ENCODE assay signal across 10 cellular contexts in genomic region chr1:8004113-8004802, GRCh38. TPM values are rescaled to one million over a fixed set of nuclear protein-coding genes. Genes with fewer than 3 reads are reported as not detected.
A peak's percentile ranks its signal among the peaks of the same experiment; 100 is the strongest.
DNase-seq lines count a peak whose midpoint lies in the region; ATAC-seq and TF ChIP-seq lines count a peak whose summit lies in the region.
"Had no signal": no experiment of that assay in that cellular context is flagged by ENCODE, and none has a peak within 500 bp of the region (broad histone marks: within the 10 kb centered on the region; RNA-seq: fewer than 3 reads in every experiment).

No MANE protein-coding gene starts in this region.

- H3K4me1 ChIP-seq in lung (ENCODE audit: control insufficient read depth in 2 of 2, insufficient read depth in 2 of 2, low read length in 2 of 2) (peaks cover 0 to 15% of the 10 kb centered on the region in 2 donors), tibial artery (peaks cover 0 to 34% (median 25%) of the 10 kb centered on the region in 4 donors)

- WGBS in lung, 2 donors = 66 to 80% methylated on average over 18 of the region's 18 CpGs

- no peaks in the 10 kb centered on the region for H3K36me3 Mint-ChIP-seq in dendritic cell treated with granulocyte-macrophage colony-stimulating factor and Interleukin-4, amounts not matched to agents 40 ng/mL and 50 ng/mL, for 4 days (ENCODE audit: low read depth)
- H3K36me3 Mint-ChIP-seq in T-helper 2 cell treated with Interferon-gamma antibody and Interleukin-4, amounts not matched to agents 5 μg/mL and 100 μg/mL, for 36 hours (ENCODE audit: low read depth) = no peaks in the 10 kb centered on the region
- H3K36me3 Mint-ChIP-seq in activated CD4-positive, alpha-beta T cell treated with anti-CD3 and anti-CD28 coated beads for 36 hours (ENCODE audit: low read depth) = peaks cover 12% of the 10 kb centered on the region

- TF ChIP-seq CTCF in lung (IDR thresholded peaks at IDR 0.05; ENCODE audit: control extremely low read depth, extremely low read depth) = no peak
- TF ChIP-seq CTCF in tibial artery (IDR thresholded peaks at IDR 0.05) = no peak

- H3K27me3 Mint-ChIP-seq in dendritic cell treated with granulocyte-macrophage colony-stimulating factor and Interleukin-4, amounts not matched to agents 40 ng/mL and 50 ng/mL, for 4 days = no peaks in the 10 kb centered on the region
- H3K27me3 Mint-ChIP-seq in T-helper 2 cell treated with Interferon-gamma antibody and Interleukin-4, amounts not matched to agents 5 μg/mL and 100 μg/mL, for 36 hours (ENCODE audit: low read depth) = no peaks in the 10 kb centered on the region
- H3K27me3 Mint-ChIP-seq in activated CD4-positive, alpha-beta T cell treated with anti-CD3 and anti-CD28 coated beads for 36 hours = no peaks in the 10 kb centered on the region

- H3K9me3 Mint-ChIP-seq in dendritic cell treated with granulocyte-macrophage colony-stimulating factor and Interleukin-4, amounts not matched to agents 40 ng/mL and 50 ng/mL, for 4 days = no peaks in the 10 kb centered on the region
- no peaks in the 10 kb centered on the region for H3K9me3 Mint-ChIP-seq in T-helper 2 cell treated with Interferon-gamma antibody and Interleukin-4, amounts not matched to agents 5 μg/mL and 100 μg/mL, for 36 hours
- H3K9me3 Mint-ChIP-seq in activated CD4-positive, alpha-beta T cell treated with anti-CD3 and anti-CD28 coated beads for 36 hours (ENCODE audit: low read depth) = no peaks in the 10 kb centered on the region

- H3K27me3 ChIP-seq in lung (ENCODE audit: control insufficient read depth, insufficient read depth) = no peaks in the 10 kb centered on the region
- no peaks in the 10 kb centered on the region for H3K27me3 ChIP-seq in tibial artery

- no peak overlapping the region for H3K4me3 Mint-ChIP-seq in dendritic cell treated with granulocyte-macrophage colony-stimulating factor and Interleukin-4, amounts not matched to agents 40 ng/mL and 50 ng/mL, for 4 days
- no peak overlapping the region for H3K4me3 Mint-ChIP-seq in T-helper 2 cell treated with Interferon-gamma antibody and Interleukin-4, amounts not matched to agents 5 μg/mL and 100 μg/mL, for 36 hours
- no peak overlapping the region for H3K4me3 Mint-ChIP-seq in activated CD4-positive, alpha-beta T cell treated with anti-CD3 and anti-CD28 coated beads for 36 hours

- H3K4me1 Mint-ChIP-seq in dendritic cell treated with granulocyte-macrophage colony-stimulating factor and Interleukin-4, amounts not matched to agents 40 ng/mL and 50 ng/mL, for 4 days (ENCODE audit: low read depth) = peaks cover 33% of the 10 kb centered on the region
- no peaks in the 10 kb centered on the region for H3K4me1 Mint-ChIP-seq in T-helper 2 cell treated with Interferon-gamma antibody and Interleukin-4, amounts not matched to agents 5 μg/mL and 100 μg/mL, for 36 hours (ENCODE audit: low read depth)
- H3K4me1 Mint-ChIP-seq in activated CD4-positive, alpha-beta T cell treated with anti-CD3 and anti-CD28 coated beads for 36 hours = no peaks in the 10 kb centered on the region

- H3K9me3 ChIP-seq in lung (ENCODE audit: control insufficient read depth in 2 of 2, insufficient read depth in 1 of 2, low read length in 1 of 2) (no peaks in the 10 kb centered on the region), tibial artery (no peaks in the 10 kb centered on the region)

- DNase-seq in NCI-H345 treated with DMSO at 0.1 percent for 48 hours (lab: John Stamatoyannopoulos, UW; ENCODE audit: unreplicated experiment) (peak; percentile 73), lung (ENCODE audit: low spot score) (no peak), tibial artery (no peak)
- no peak for DNase-seq in T-helper 2 cell treated with Interferon-gamma antibody and Interleukin-4, amounts not matched to agents 5 μg/mL and 100 μg/mL, for 36 hours (ENCODE audit: low spot score)
- no peak for DNase-seq in activated CD4-positive, alpha-beta T cell treated with anti-CD3 and anti-CD28 coated beads for 36 hours
- DNase-seq: NCI-H774; stimulated activated CD4-positive, alpha-beta T cell treated with anti-CD3 and anti-CD28 coated beads, Interleukin-4, amount 100 ng/mL, for 4 hours had no signal

- CTCF ChIA-PET in activated CD4-positive, alpha-beta T cell treated with anti-CD3 and anti-CD28 coated beads for 36 hours (lab: Charles Lee) = no interaction called here

- H3K4me3 ChIP-seq in lung (no peak overlapping the region), tibial artery (no peak overlapping the region)
- H3K4me3 ChIP-seq: GM12878 had no signal

- H3K36me3 ChIP-seq in lung (ENCODE audit: control insufficient read depth in 2 of 2, insufficient read depth in 2 of 2, low read length in 2 of 2) (no peaks in the 10 kb centered on the region), tibial artery (peaks cover 7 to 13% (median 8%) of the 10 kb centered on the region in 3 donors)

- ATAC-seq in lung (ENCODE audit: insufficient read depth, low FRiP score) = no peak
- no peak for ATAC-seq in activated CD4-positive, alpha-beta T cell treated with anti-CD3 and anti-CD28 coated beads for 36 hours
- no peak for ATAC-seq in HG03039 (IDR thresholded peaks at IDR 0.05; ENCODE audit: unreplicated experiment)
- ATAC-seq: GM12878 had no signal

- intact Hi-C loops in dendritic cell treated with granulocyte-macrophage colony-stimulating factor and Interleukin-4, amounts not matched to agents 40 ng/mL and 50 ng/mL, for 4 days (cut with micrococcal nuclease) = no loop called here
- intact Hi-C loops in tibial artery (cut with DNase I; ENCODE audit: low total_unique reads) = no loop called here
- intact Hi-C loops in activated CD4-positive, alpha-beta T cell treated with anti-CD3 and anti-CD28 coated beads for 36 hours (cut with DNase I, micrococcal nuclease) = no loop called here

- peak overlapping the region; percentile 87 to 88 for H3K27ac ChIP-seq in lung (ENCODE audit: low read depth in 1 of 2, low read length in 1 of 2)
- H3K27ac ChIP-seq in tibial artery = peak overlapping the region; percentile 37 to 74

- POLR2A ChIA-PET in activated CD4-positive, alpha-beta T cell treated with anti-CD3 and anti-CD28 coated beads for 36 hours (lab: Charles Lee) = no interaction called here

- peak overlapping the region; percentile 20 for H3K27ac Mint-ChIP-seq in dendritic cell treated with granulocyte-macrophage colony-stimulating factor and Interleukin-4, amounts not matched to agents 40 ng/mL and 50 ng/mL, for 4 days
- H3K27ac Mint-ChIP-seq in T-helper 2 cell treated with Interferon-gamma antibody and Interleukin-4, amounts not matched to agents 5 μg/mL and 100 μg/mL, for 36 hours = no peak overlapping the region
- H3K27ac Mint-ChIP-seq in activated CD4-positive, alpha-beta T cell treated with anti-CD3 and anti-CD28 coated beads for 36 hours = no peak overlapping the region

RNA-seq across cellular contexts. Expression of gene ERRFI1, which starts 21.9 kb away (rescaled TPM):
- total RNA-seq in lung = 10 to 100 TPM; 52.6 to 89.2 TPM
- 10 to 100 TPM; 26.5 to 70.3 TPM for polyA plus RNA-seq in lung
- 1 to 10 TPM; 1.3 to 1.5 TPM for total RNA-seq in activated CD4-positive, alpha-beta T cell treated with anti-CD3 and anti-CD28 coated beads for 36 hours

RNA-seq across cellular contexts. Expression of gene PARK7, which starts 42.7 kb away (rescaled TPM):
- 100 to 1,000 TPM; 140 to 247 TPM for total RNA-seq in lung
- polyA plus RNA-seq in lung = 100 to 1,000 TPM; 287 to 392 TPM
- 100 to 1,000 TPM; 294 to 390 TPM for total RNA-seq in activated CD4-positive, alpha-beta T cell treated with anti-CD3 and anti-CD28 coated beads for 36 hours

Comparison
In these comparisons a context has a peak if more than half of its experiments do, and no peak if none do; other contexts are left out.
1. RNA of gene ERRFI1, which starts 21.9 kb away (total RNA-seq): 52.6 to 89.2 TPM in lung; 1.3 to 1.5 TPM in activated CD4-positive, alpha-beta T cell treated with anti-CD3 and anti-CD28 coated beads for 36 hours; every median in the first group is over 10 times any median in the second.